ENCODE assay signal across 12 cellular contexts in genomic region chr21:38289697-38290096, GRCh38. TPM values are rescaled to one million over a fixed set of nuclear protein-coding genes. Genes with fewer than 3 reads are reported as not detected.
DNase-seq lines count a peak whose midpoint lies in the region; ATAC-seq and TF ChIP-seq lines count a peak whose summit lies in the region.
"Had no signal": no experiment of that assay in that cellular context is flagged by ENCODE, and none has a peak within 500 bp of the region (broad histone marks: within the 10 kb centered on the region; RNA-seq: fewer than 3 reads in every experiment).

No MANE protein-coding gene starts in this region.

- peak overlapping the region; percentile 42 for H3K27ac ChIP-seq in lower lobe of right lung

- H3K4me1 Mint-ChIP-seq in chondrocyte (ENCODE audit: low read depth) = peaks cover 91% of the 10 kb centered on the region
- no peaks in the 10 kb centered on the region for H3K4me1 Mint-ChIP-seq in stimulated activated memory B cell treated with anti-CD40 and anti-IgM and Interleukin-4, amounts not matched to agents 10 μg/mL and 1 μg/mL and 100 μg/mL, for 72 hours
- H3K4me1 Mint-ChIP-seq in activated T-cell treated with anti-CD3 and anti-CD28 coated beads, Interleukin-2, amount 50 U/mL, for 4 hours (ENCODE audit: low read depth) = peaks cover 17% of the 10 kb centered on the region

- peak overlapping the region; percentile 93 for H3K27ac Mint-ChIP-seq in chondrocyte (ENCODE audit: unreplicated experiment)
- H3K27ac Mint-ChIP-seq in stimulated activated memory B cell treated with anti-CD40 and anti-IgM and Interleukin-4, amounts not matched to agents 10 μg/mL and 1 μg/mL and 100 μg/mL, for 72 hours = no peak overlapping the region

- H3K4me3 ChIP-seq in AG10803 (ENCODE audit: low read length) = no peak overlapping the region
- no peak overlapping the region for H3K4me3 ChIP-seq in MG63
- no peak overlapping the region for H3K4me3 ChIP-seq in lower lobe of right lung

- intact Hi-C loops in lower lobe of right lung (cut with DNase I) = no loop called here

- H3K4me1 ChIP-seq in lower lobe of right lung = peaks cover 49% of the 10 kb centered on the region

- no peaks in the 10 kb centered on the region for H3K36me3 ChIP-seq in MG63
- no peaks in the 10 kb centered on the region for H3K36me3 ChIP-seq in lower lobe of right lung

- H3K36me3 Mint-ChIP-seq in chondrocyte (ENCODE audit: low read depth) = no peaks in the 10 kb centered on the region
- no peaks in the 10 kb centered on the region for H3K36me3 Mint-ChIP-seq in stimulated activated memory B cell treated with anti-CD40 and anti-IgM and Interleukin-4, amounts not matched to agents 10 μg/mL and 1 μg/mL and 100 μg/mL, for 72 hours
- H3K36me3 Mint-ChIP-seq in activated T-cell treated with anti-CD3 and anti-CD28 coated beads, Interleukin-2, amount 50 U/mL, for 4 hours (ENCODE audit: insufficient read depth) = no peaks in the 10 kb centered on the region

- no peaks in the 10 kb centered on the region for H3K9me3 ChIP-seq in MG63
- H3K9me3 ChIP-seq in lower lobe of right lung = no peaks in the 10 kb centered on the region

- H3K4me3 Mint-ChIP-seq in chondrocyte (ENCODE audit: unreplicated experiment) = peak overlapping the region; percentile 29
- no peak overlapping the region for H3K4me3 Mint-ChIP-seq in stimulated activated memory B cell treated with anti-CD40 and anti-IgM and Interleukin-4, amounts not matched to agents 10 μg/mL and 1 μg/mL and 100 μg/mL, for 72 hours
- H3K4me3 Mint-ChIP-seq in activated T-cell treated with anti-CD3 and anti-CD28 coated beads, Interleukin-2, amount 50 U/mL, for 4 hours = no peak overlapping the region

- no peaks in the 10 kb centered on the region for H3K27me3 Mint-ChIP-seq in chondrocyte (ENCODE audit: low read depth)
- H3K27me3 Mint-ChIP-seq in stimulated activated memory B cell treated with anti-CD40 and anti-IgM and Interleukin-4, amounts not matched to agents 10 μg/mL and 1 μg/mL and 100 μg/mL, for 72 hours = peaks cover 22% of the 10 kb centered on the region
- no peaks in the 10 kb centered on the region for H3K27me3 Mint-ChIP-seq in activated T-cell treated with anti-CD3 and anti-CD28 coated beads, Interleukin-2, amount 50 U/mL, for 4 hours (ENCODE audit: low read depth)

- no peak for TF ChIP-seq CTCF in AG10803 (conservative IDR thresholded peaks at IDR 0.05; ENCODE audit: low read length)
- no peak for TF ChIP-seq CTCF in chondrocyte (IDR thresholded peaks at IDR 0.05)
- no peak for TF ChIP-seq CTCF in lower lobe of right lung (IDR thresholded peaks at IDR 0.05)

- peak; percentile 70 to 94 for ATAC-seq in lower lobe of right lung
- no peak for ATAC-seq in stimulated activated memory B cell treated with anti-CD40 and anti-IgM and Interleukin-4, amounts not matched to agents 10 μg/mL and 1 μg/mL and 100 μg/mL, for 72 hours
- ATAC-seq in activated T-cell treated with anti-CD3 and anti-CD28 coated beads, Interleukin-2, amount 50 U/mL, for 4 hours = no peak
- no peak for ATAC-seq in HG02759 (IDR thresholded peaks at IDR 0.05; ENCODE audit: unreplicated experiment)
- ATAC-seq: activated CD4-positive, CD25-positive, alpha-beta regulatory T cell treated with anti-CD3 and anti-CD28 coated beads, Interleukin-2, amount 50 U/mL, for 24 hours; stimulated activated naive CD8-positive, alpha-beta T cell treated with anti-CD3 and anti-CD28 coated beads, Interleukin-15, Interleukin-2, amounts not matched to agents 100 U/mL and 50 U/mL, for 24 hours had no signal

- H3K27me3 ChIP-seq in MG63 (no peaks in the 10 kb centered on the region), lower lobe of right lung (ENCODE audit: low read depth) (no peaks in the 10 kb centered on the region)

- DNase-seq in AG10803 (ENCODE audit: low read depth) = peak; percentile 100
- peak; percentile 82 for DNase-seq in MG63
- no peak for DNase-seq in chondrocyte (ENCODE audit: low spot score)
- peak; percentile 80 for DNase-seq in lower lobe of right lung
- DNase-seq in activated T-cell treated with anti-CD3 and anti-CD28 coated beads, Interleukin-2, amount 50 U/mL, for 4 hours = no peak
- DNase-seq in midbrain (lab: John Stamatoyannopoulos, UW) = no peak
- DNase-seq: DMS153; NCI-H1436; stimulated activated naive CD8-positive, alpha-beta T cell treated with anti-CD3 and anti-CD28 coated beads, Interleukin-15, Interleukin-2, amounts not matched to agents 100 U/mL and 50 U/mL, for 24 hours had no signal

- no peaks in the 10 kb centered on the region for H3K9me3 Mint-ChIP-seq in chondrocyte (ENCODE audit: low read depth)
- H3K9me3 Mint-ChIP-seq in stimulated activated memory B cell treated with anti-CD40 and anti-IgM and Interleukin-4, amounts not matched to agents 10 μg/mL and 1 μg/mL and 100 μg/mL, for 72 hours = peaks cover under 1% of the 10 kb centered on the region
- H3K9me3 Mint-ChIP-seq in activated T-cell treated with anti-CD3 and anti-CD28 coated beads, Interleukin-2, amount 50 U/mL, for 4 hours = no peaks in the 10 kb centered on the region

RNA-seq across cellular contexts. Expression of gene KCNJ15, which starts 32.9 kb away (rescaled TPM):
- not detected in 2 replicates for total RNA-seq in MG63 (2014; rRNA removed; shearing (Covaris generic); ENCODE audit: low replicate concordance)
- total RNA-seq in chondrocyte (0.21 to 0.80 TPM (median 0.27 TPM) in 3 replicates), lower lobe of right lung (62.7 TPM)
- under 1 TPM; 0.29 to 0.46 (median 0.40) TPM for total RNA-seq in activated T-cell treated with anti-CD3 and anti-CD28 coated beads, Interleukin-2, amount 50 U/mL, for 4 hours

Comparison
In these comparisons a context has a peak if more than half of its experiments do, and no peak if none do; other contexts are left out.
1. DNase-seq: peak in AG10803 (single experiment), MG63 (single experiment) and lower lobe of right lung (single experiment); none in chondrocyte (single experiment), activated T-cell treated with anti-CD3 and anti-CD28 coated beads, Interleukin-2, amount 50 U/mL, for 4 hours (single experiment) and midbrain (single experiment).
2. ATAC-seq: peak in lower lobe of right lung (2 of 2); none in stimulated activated memory B cell treated with anti-CD40 and anti-IgM and Interleukin-4, amounts not matched to agents 10 μg/mL and 1 μg/mL and 100 μg/mL, for 72 hours (single experiment), activated T-cell treated with anti-CD3 and anti-CD28 coated beads, Interleukin-2, amount 50 U/mL, for 4 hours (0 of 2) and HG02759 (single experiment).
3. RNA of gene KCNJ15, which starts 32.9 kb away (total RNA-seq): 62.7 TPM in lower lobe of right lung (single experiment); 0.21 to 0.80 TPM in chondrocyte, 0.29 to 0.46 TPM in activated T-cell treated with anti-CD3 and anti-CD28 coated beads, Interleukin-2, amount 50 U/mL, for 4 hours and not detected in MG63; every median in the first group is over 10 times any median in the second.